In genomic region chr21:26835027-26835713, GRCh38 we compare ENCODE assay signal across 14 cellular contexts. TPM values are rescaled to one million over a fixed set of nuclear protein-coding genes. Genes with fewer than 3 reads are reported as not detected.
A peak's percentile ranks its signal among the peaks of the same experiment; 100 is the strongest.
DNase-seq lines count a peak whose midpoint lies in the region; ATAC-seq lines count a peak whose summit lies in the region.
"Had no signal": no experiment of that assay in that cellular context is flagged by ENCODE, and none has a peak within 500 bp of the region (broad histone marks: within the 10 kb centered on the region; RNA-seq: fewer than 3 reads in every experiment).

No MANE protein-coding gene starts in this region.

- H2BK12ac ChIP-seq in mesenchymal stem cell (ENCODE audit: low read length in 2 of 2), result no peak overlapping the region

- H3K36me3 ChIP-seq in MG63 (peaks cover 57% of the 10 kb centered on the region), mesenchymal stem cell (ENCODE audit: control insufficient read depth in 1 of 2, insufficient read depth in 2 of 2, low read depth in 1 of 2, low read length in 2 of 2) (peaks cover 20 to 40% of the 10 kb centered on the region in 2 experiments)

- no peak overlapping the region for H2BK5ac ChIP-seq in mesenchymal stem cell (ENCODE audit: low read depth, low read length, poor library complexity, severe bottlenecking)

- CTCF ChIA-PET in T-cell (lab: Charles Lee), result interaction anchor here in 1 of 2 donors (0.6 kb wide), 1 partner anchor 757 kb away, joined by 3 read pairs; no protein-coding TSS in a partner anchor

- no peak overlapping the region for H3K27ac Mint-ChIP-seq in T-cell

- no peak overlapping the region for H3K9ac ChIP-seq in mesenchymal stem cell (ENCODE audit: low read length)

- H4K91ac ChIP-seq in mesenchymal stem cell (ENCODE audit: low read length), result no peak overlapping the region

- H3K79me1 ChIP-seq in mesenchymal stem cell (replicated peaks; ENCODE audit: low read length, poor library complexity, severe bottlenecking), result peaks cover 4% of the 10 kb centered on the region

- peaks cover 13 to 30% (median 16%) of the 10 kb centered on the region in 3 donors for H3K4me1 Mint-ChIP-seq in T-cell

- H4K8ac ChIP-seq in mesenchymal stem cell (ENCODE audit: low read length), result no peak overlapping the region

- no peak for ATAC-seq in T-cell (replicated peaks in 1 of 4)
- ATAC-seq: mucosa of descending colon had no signal

- H2BK120ac ChIP-seq in mesenchymal stem cell (ENCODE audit: low read depth, low read length), result no peak overlapping the region

- no peak overlapping the region for H3K18ac ChIP-seq in mesenchymal stem cell (ENCODE audit: low read depth in 1 of 2, low read length in 2 of 2)

- no peaks in the 10 kb centered on the region for H3K9me3 Mint-ChIP-seq in T-cell
- H3K9me3 Mint-ChIP-seq: brain had no signal

- H3K9me3 ChIP-seq in MG63 (no peaks in the 10 kb centered on the region), mesenchymal stem cell (ENCODE audit: control insufficient read depth, low read length) (no peaks in the 10 kb centered on the region)
- H3K9me3 ChIP-seq: mucosa of descending colon had no signal

- no peak overlapping the region for H2AK5ac ChIP-seq in mesenchymal stem cell (ENCODE audit: low read length, severe bottlenecking)

- no peak overlapping the region for H2AFZ ChIP-seq in mesenchymal stem cell (ENCODE audit: low read depth, low read length)

- DNase-seq in EH (ENCODE audit: low read depth), result peak; percentile 90
- peak; percentile 77 for DNase-seq in MG63
- DNase-seq in cerebellar cortex (ENCODE audit: low spot score), result peak; percentile 78
- peak; percentile 84 for DNase-seq in mesenchymal stem cell
- no peak for DNase-seq in DMS153 (lab: John Stamatoyannopoulos, UW)
- no peak for DNase-seq in NCI-H187 treated with DMSO at 0.1 percent for 48 hours (lab: John Stamatoyannopoulos, UW)
- DNase-seq in SIG-M5 (lab: John Stamatoyannopoulos, UW), result no peak
- no peak for DNase-seq in T-cell
- DNase-seq: activated CD8-positive, alpha-beta memory T cell treated with anti-CD3 and anti-CD28 coated beads, Interleukin-2, amount 50 U/mL, for 4 hours; head of caudate nucleus; mucosa of descending colon; small intestine; SW 1271 had no signal

- peaks cover 9% of the 10 kb centered on the region for H3K4me1 ChIP-seq in mesenchymal stem cell (ENCODE audit: control insufficient read depth, insufficient read depth, low read depth, low read length)

- H3K27me3 ChIP-seq in MG63 (no peaks in the 10 kb centered on the region), mesenchymal stem cell (ENCODE audit: control insufficient read depth in 1 of 2, insufficient read depth in 1 of 2, low read length in 2 of 2) (no peaks in the 10 kb centered on the region)

- no peak overlapping the region for H3K23ac ChIP-seq in mesenchymal stem cell (ENCODE audit: low read length in 2 of 2)

- peak overlapping the region in 1 of 3 donors; percentile 52 for H3K4me3 Mint-ChIP-seq in T-cell
- H3K4me3 Mint-ChIP-seq: brain had no signal

- H3K4me2 ChIP-seq in mesenchymal stem cell (ENCODE audit: low read length, poor library complexity, severe bottlenecking), result no peak overlapping the region

- H3K27ac ChIP-seq in mesenchymal stem cell (ENCODE audit: low read length, poor library complexity, severe bottlenecking), result no peak overlapping the region

- POLR2A ChIA-PET in T-cell (lab: Charles Lee), result interaction anchor here in 1 of 2 donors (0.6 kb wide), 1 partner anchor 20 kb away, joined by 3 read pairs; no protein-coding TSS in a partner anchor

- 91% methylated on average over 4 of the region's 7 CpGs for WGBS in mesenchymal stem cell

- H3K4me3 ChIP-seq in MG63, result peak overlapping the region; percentile 67
- H3K4me3 ChIP-seq in mesenchymal stem cell (ENCODE audit: insufficient read depth in 1 of 2, low read depth in 1 of 2, low read length in 2 of 2), result no peak overlapping the region
- H3K4me3 ChIP-seq: mucosa of descending colon had no signal

- no peak overlapping the region for H2BK15ac ChIP-seq in mesenchymal stem cell (ENCODE audit: low read depth, poor library complexity, severe bottlenecking)

- peaks cover 25 to 28% of the 10 kb centered on the region in 2 donors for H3K27me3 Mint-ChIP-seq in T-cell
- H3K27me3 Mint-ChIP-seq: brain had no signal

- no peak overlapping the region for H3K14ac ChIP-seq in mesenchymal stem cell (ENCODE audit: low read length in 2 of 2)

- no peak overlapping the region for H3K4ac ChIP-seq in mesenchymal stem cell (ENCODE audit: low read depth in 1 of 2, low read length in 2 of 2)

- no peaks in the 10 kb centered on the region for H3K36me3 Mint-ChIP-seq in T-cell

RNA-seq across cellular contexts. Expression of gene ADAMTS1, which starts 10.0 kb away (rescaled TPM):
- total RNA-seq in MG63 (2014; rRNA removed; shearing (Covaris generic); ENCODE audit: low replicate concordance), result 170 and 172 TPM in 2 replicates
- polyA plus RNA-seq in mesenchymal stem cell (2013, experiment 1 of 2), result 75.4 TPM
- polyA plus RNA-seq in mesenchymal stem cell (2013, experiment 2 of 2), result 67.0 TPM
- total RNA-seq in T-cell, result 1 to 10 TPM in 2 of 5 donors, under 1 TPM in 3; 0.40 to 1.7 (median 0.72) TPM

Comparison
In these comparisons a context has a peak if more than half of its experiments do, and no peak if none do; other contexts are left out.
1. DNase-seq: peak in EH (single experiment), MG63 (single experiment), cerebellar cortex (single experiment) and mesenchymal stem cell (single experiment); none in DMS153 (single experiment), NCI-H187 treated with DMSO at 0.1 percent for 48 hours (single experiment), SIG-M5 (single experiment) and T-cell (0 of 34).
2. RNA of gene ADAMTS1, which starts 10.0 kb away (total RNA-seq): 170 to 172 TPM in MG63; 0.40 to 1.7 TPM in T-cell; every median in the first group is over 10 times any median in the second.